ENCODE assay signal across 8 cellular contexts in genomic region chr14:88386395-88386794, GRCh38. TPM values are rescaled to one million over a fixed set of nuclear protein-coding genes. Genes with fewer than 3 reads are reported as not detected.
A peak's percentile ranks its signal among the peaks of the same experiment; 100 is the strongest.
DNase-seq lines count a peak whose midpoint lies in the region; ATAC-seq lines count a peak whose summit lies in the region.

No MANE protein-coding gene starts in this region.

- CTCF ChIA-PET in activated CD4-positive, alpha-beta memory T cell treated with anti-CD3 and anti-CD28 coated beads for 36 hours (lab: Charles Lee): no interaction called here

- H3K4me1 ChIP-seq in iPS-18a (ENCODE audit: control insufficient read depth, low read depth, low read length): no peaks in the 10 kb centered on the region

- H3K4me1 Mint-ChIP-seq in T-helper 2 cell treated with Interferon-gamma antibody and Interleukin-4, amounts not matched to agents 5 μg/mL and 100 μg/mL, for 36 hours (ENCODE audit: low read depth): peaks cover 22% of the 10 kb centered on the region
- H3K4me1 Mint-ChIP-seq in activated CD4-positive, alpha-beta memory T cell treated with anti-CD3 and anti-CD28 coated beads for 36 hours (ENCODE audit: low read depth): peaks cover 14% of the 10 kb centered on the region
- H3K4me1 Mint-ChIP-seq in stimulated activated naive CD8-positive, alpha-beta T cell treated with anti-CD3 and anti-CD28 coated beads, Interleukin-15, amount 100 ng/mL, for 72 hours: peaks cover 21% of the 10 kb centered on the region

- no peaks in the 10 kb centered on the region for H3K9me3 ChIP-seq in iPS-18a (ENCODE audit: control insufficient read depth, low read depth, low read length)

- H3K27ac ChIP-seq in iPS-18a (ENCODE audit: low read length): no peak overlapping the region

- POLR2A ChIA-PET in activated CD4-positive, alpha-beta memory T cell treated with anti-CD3 and anti-CD28 coated beads for 36 hours (lab: Charles Lee): no interaction called here

- H3K4me3 ChIP-seq in iPS-18a (ENCODE audit: low read length): peak overlapping the region; percentile 95

- ATAC-seq in stimulated activated naive CD8-positive, alpha-beta T cell treated with anti-CD3 and anti-CD28 coated beads, Interleukin-15, amount 100 ng/mL, for 72 hours: no peak

- peaks cover 9% of the 10 kb centered on the region for H3K27me3 ChIP-seq in iPS-18a (ENCODE audit: control insufficient read depth, insufficient read depth, low read length)

- peak overlapping the region; percentile 96 for H3K4me3 Mint-ChIP-seq in T-helper 2 cell treated with Interferon-gamma antibody and Interleukin-4, amounts not matched to agents 5 μg/mL and 100 μg/mL, for 36 hours
- peak overlapping the region; percentile 95 for H3K4me3 Mint-ChIP-seq in activated CD4-positive, alpha-beta memory T cell treated with anti-CD3 and anti-CD28 coated beads for 36 hours
- H3K4me3 Mint-ChIP-seq in stimulated activated naive CD8-positive, alpha-beta T cell treated with anti-CD3 and anti-CD28 coated beads, Interleukin-15, amount 100 ng/mL, for 72 hours: peak overlapping the region; percentile 94 to 97

- H3K27me3 Mint-ChIP-seq in T-helper 2 cell treated with Interferon-gamma antibody and Interleukin-4, amounts not matched to agents 5 μg/mL and 100 μg/mL, for 36 hours (ENCODE audit: low read depth): peaks cover 29% of the 10 kb centered on the region
- no peaks in the 10 kb centered on the region for H3K27me3 Mint-ChIP-seq in activated CD4-positive, alpha-beta memory T cell treated with anti-CD3 and anti-CD28 coated beads for 36 hours
- peaks cover 8% of the 10 kb centered on the region for H3K27me3 Mint-ChIP-seq in stimulated activated naive CD8-positive, alpha-beta T cell treated with anti-CD3 and anti-CD28 coated beads, Interleukin-15, amount 100 ng/mL, for 72 hours

- peak overlapping the region; percentile 45 for H3K27ac Mint-ChIP-seq in T-helper 2 cell treated with Interferon-gamma antibody and Interleukin-4, amounts not matched to agents 5 μg/mL and 100 μg/mL, for 36 hours
- no peak overlapping the region for H3K27ac Mint-ChIP-seq in activated CD4-positive, alpha-beta memory T cell treated with anti-CD3 and anti-CD28 coated beads for 36 hours
- peak overlapping the region in 1 of 2 donors; percentile 89 for H3K27ac Mint-ChIP-seq in stimulated activated naive CD8-positive, alpha-beta T cell treated with anti-CD3 and anti-CD28 coated beads, Interleukin-15, amount 100 ng/mL, for 72 hours

- intact Hi-C loops in activated CD4-positive, alpha-beta memory T cell treated with anti-CD3 and anti-CD28 coated beads for 36 hours (cut with micrococcal nuclease): loop anchor here (10.0 kb wide), 3 partner anchors 168 to 382 kb away; partner anchors contain the start of genes GPR65 and PTPN21

- no peaks in the 10 kb centered on the region for H3K36me3 Mint-ChIP-seq in T-helper 2 cell treated with Interferon-gamma antibody and Interleukin-4, amounts not matched to agents 5 μg/mL and 100 μg/mL, for 36 hours (ENCODE audit: low read depth)
- no peaks in the 10 kb centered on the region for H3K36me3 Mint-ChIP-seq in activated CD4-positive, alpha-beta memory T cell treated with anti-CD3 and anti-CD28 coated beads for 36 hours

- no peaks in the 10 kb centered on the region for H3K36me3 ChIP-seq in iPS-18a (ENCODE audit: control insufficient read depth, low read depth, low read length)

- DNase-seq in T-helper 2 cell treated with Interferon-gamma antibody and Interleukin-4, amounts not matched to agents 5 μg/mL and 100 μg/mL, for 36 hours (ENCODE audit: low spot score): no peak
- DNase-seq in T-helper 2 cell: no peak
- DNase-seq in activated CD4-positive, alpha-beta memory T cell treated with anti-CD3 and anti-CD28 coated beads for 36 hours: no peak
- DNase-seq in stimulated activated naive CD8-positive, alpha-beta T cell treated with anti-CD3 and anti-CD28 coated beads, Interleukin-15, amount 100 ng/mL, for 72 hours: no peak
- DNase-seq in activated effector memory CD4-positive, alpha-beta T cell treated with anti-CD3 and anti-CD28 coated beads, Interleukin-2, amount 50 U/mL, for 16 hours: no peak
- no peak for DNase-seq in ecto neural progenitor cell (ENCODE audit: low spot score)
- DNase-seq in NCI-H1105 treated with DMSO at 0.1 percent for 48 hours (lab: John Stamatoyannopoulos, UW): no peak

- H3K9ac ChIP-seq in iPS-18a (ENCODE audit: low read length): peak overlapping the region; percentile 75

- H3K9me3 Mint-ChIP-seq in T-helper 2 cell treated with Interferon-gamma antibody and Interleukin-4, amounts not matched to agents 5 μg/mL and 100 μg/mL, for 36 hours: no peaks in the 10 kb centered on the region
- no peaks in the 10 kb centered on the region for H3K9me3 Mint-ChIP-seq in activated CD4-positive, alpha-beta memory T cell treated with anti-CD3 and anti-CD28 coated beads for 36 hours
- H3K9me3 Mint-ChIP-seq in stimulated activated naive CD8-positive, alpha-beta T cell treated with anti-CD3 and anti-CD28 coated beads, Interleukin-15, amount 100 ng/mL, for 72 hours: no peaks in the 10 kb centered on the region

RNA-seq across cellular contexts. Expression of gene SPATA7, which starts 0.9 kb away (rescaled TPM):
- total RNA-seq in activated CD4-positive, alpha-beta memory T cell treated with anti-CD3 and anti-CD28 coated beads for 36 hours: 1 to 10 TPM; 4.2 to 4.5 TPM
